Comparison of ENCODE assay signal across 17 cellular contexts in the genomic region with DNA sequence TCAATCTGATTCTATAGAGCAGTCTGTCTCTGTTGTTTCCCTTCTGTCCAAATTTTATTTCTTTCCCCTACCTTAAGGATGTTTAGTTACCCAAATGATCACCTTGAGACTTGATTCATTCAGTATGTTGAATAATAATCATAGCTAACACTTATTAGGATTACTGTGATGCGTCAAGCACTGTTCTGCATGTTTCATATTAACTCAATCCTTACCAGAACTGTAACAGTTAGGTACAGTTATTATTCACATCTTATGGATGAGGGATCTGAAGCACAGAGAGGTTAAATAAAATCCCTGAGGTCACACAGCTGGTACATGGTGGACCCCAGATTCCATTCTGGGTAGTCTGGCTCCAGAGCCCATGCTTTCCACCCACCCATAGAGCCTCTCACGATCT.
DNase-seq lines count a peak whose midpoint lies in the region; ATAC-seq and TF ChIP-seq lines count a peak whose summit lies in the region.
"Had no signal": no experiment of that assay in that cellular context is flagged by ENCODE, and none has a peak within 500 bp of the region (broad histone marks: within the 10 kb centered on the region; RNA-seq: fewer than 3 reads in every experiment).

No MANE protein-coding gene starts in this region.

- no peaks in the 10 kb centered on the region for H3K27me3 ChIP-seq in OCI-LY1 (ENCODE audit: insufficient read depth, low read length)
- no peaks in the 10 kb centered on the region for H3K27me3 ChIP-seq in right lobe of liver
- H3K27me3 ChIP-seq in tibial nerve: no peaks in the 10 kb centered on the region
- H3K27me3 ChIP-seq in thyroid gland: no peaks in the 10 kb centered on the region
- H3K27me3 ChIP-seq: cardiac muscle cell, neutrophil had no signal

- no peak for TF ChIP-seq POLR2A in right lobe of liver (IDR thresholded peaks at IDR 0.05)
- TF ChIP-seq POLR2A in tibial nerve (IDR thresholded peaks at IDR 0.05): no peak
- no peak for TF ChIP-seq POLR2A in thyroid gland (IDR thresholded peaks at IDR 0.05)

- H3K4me1 ChIP-seq in OCI-LY1 (ENCODE audit: insufficient read depth, low read length, severe bottlenecking) (peaks cover 39% of the 10 kb centered on the region), right lobe of liver (peaks cover 0 to 8% (median 0%) of the 10 kb centered on the region in 4 donors), tibial nerve (peaks cover 0 to 36% (median 5%) of the 10 kb centered on the region in 4 donors), thyroid gland (peaks cover 0 to 11% of the 10 kb centered on the region in 2 donors)

- TF ChIP-seq CTCF in OCI-LY1 (IDR thresholded peaks at IDR 0.05; ENCODE audit: low read length): no peak
- no peak for TF ChIP-seq CTCF in right lobe of liver (IDR thresholded peaks at IDR 0.05)
- TF ChIP-seq CTCF in tibial nerve (IDR thresholded peaks at IDR 0.05): no peak
- no peak for TF ChIP-seq CTCF in thyroid gland (IDR thresholded peaks at IDR 0.05)

- H3K27ac Mint-ChIP-seq in activated naive CD4-positive, alpha-beta T cell treated with anti-CD3 and anti-CD28 coated beads, Interleukin-2, amount 50 U/mL, for 72 hours: peak overlapping the region; percentile 75 to 91

- peak overlapping the region; percentile 53 for H3K4me2 ChIP-seq in OCI-LY1 (ENCODE audit: low read length)

- no peaks in the 10 kb centered on the region for H3K9me3 Mint-ChIP-seq in activated naive CD4-positive, alpha-beta T cell treated with anti-CD3 and anti-CD28 coated beads, Interleukin-2, amount 50 U/mL, for 72 hours
- H3K9me3 Mint-ChIP-seq: activated naive CD4-positive, alpha-beta T cell treated with anti-CD3 and anti-CD28 coated beads, Interleukin-2, amount 10 ng/mL, durations not matched to agents 7 days and 5 days had no signal

- 82% methylated on average over 2 of the region's 2 CpGs for WGBS in right lobe of liver (ENCODE audit: insufficient coverage, low coverage, low lambda C conversion rate, missing lambda C conversion rate)
- 48 to 54% methylated on average over 2 of the region's 2 CpGs for WGBS in tibial nerve, 2 donors
- WGBS in thyroid gland, 2 donors: 87 to 95% methylated on average over 2 of the region's 2 CpGs

- ATAC-seq in activated naive CD4-positive, alpha-beta T cell treated with anti-CD3 and anti-CD28 coated beads, Interleukin-2, amount 50 U/mL, for 72 hours: peak; percentile 63 to 83
- ATAC-seq in right lobe of liver: no peak

- intact Hi-C loops in right lobe of liver (cut with DNase I) (no loop called here), thyroid gland (cut with DNase I) (no loop called here)

- H3K36me3 Mint-ChIP-seq in activated naive CD4-positive, alpha-beta T cell treated with anti-CD3 and anti-CD28 coated beads, Interleukin-2, amount 50 U/mL, for 72 hours: peaks cover 0 to 4% of the 10 kb centered on the region in 2 donors

- H3K9me2 ChIP-seq in OCI-LY1 (ENCODE audit: low read depth, low read length): no peaks in the 10 kb centered on the region

- H3F3A ChIP-seq in OCI-LY1 (ENCODE audit: insufficient read depth, low read length): no peaks in the 10 kb centered on the region

- no peak for TF ChIP-seq EP300 in tibial nerve (IDR thresholded peaks at IDR 0.05)

- H3K4me3 ChIP-seq in OCI-LY1 (ENCODE audit: low read depth, low read length, poor library complexity, severe bottlenecking) (peak overlapping the region; percentile 25), right lobe of liver (no peak overlapping the region), tibial nerve (no peak overlapping the region), thyroid gland (replicated peaks in 1 of 3) (no peak overlapping the region)
- H3K4me3 ChIP-seq: cardiac muscle cell had no signal

- no peaks in the 10 kb centered on the region for H3K79me2 ChIP-seq in OCI-LY1 (ENCODE audit: insufficient read depth, low read length)

- no peak overlapping the region for H2AFZ ChIP-seq in OCI-LY1 (ENCODE audit: low read length)

- H3K9ac ChIP-seq in OCI-LY1 (ENCODE audit: low read length): peak overlapping the region; percentile 29; the same call in 1 of the 2 replicates

- no peaks in the 10 kb centered on the region for H3K36me3 ChIP-seq in OCI-LY1 (ENCODE audit: insufficient read depth, low read length)
- H3K36me3 ChIP-seq in right lobe of liver: no peaks in the 10 kb centered on the region
- peaks cover 0 to 23% (median 0%) of the 10 kb centered on the region in 3 donors for H3K36me3 ChIP-seq in tibial nerve
- H3K36me3 ChIP-seq in thyroid gland: no peaks in the 10 kb centered on the region

- no peaks in the 10 kb centered on the region for H4K20me1 ChIP-seq in OCI-LY1 (ENCODE audit: insufficient read depth, low read length)

- H3K9me3 ChIP-seq in OCI-LY1 (ENCODE audit: low read length) (no peaks in the 10 kb centered on the region), right lobe of liver (no peaks in the 10 kb centered on the region), tibial nerve (no peaks in the 10 kb centered on the region), thyroid gland (no peaks in the 10 kb centered on the region)
- H3K9me3 ChIP-seq: neutrophil had no signal

- no peak for DNase-seq in activated naive CD4-positive, alpha-beta T cell treated with anti-CD3 and anti-CD28 coated beads, Interleukin-2, amount 50 U/mL, for 72 hours (ENCODE audit: low spot score in 2 of 2)
- DNase-seq in activated naive CD4-positive, alpha-beta T cell treated with Interleukin-2 at 50 U/mL for 16 hours: no peak
- DNase-seq in right lobe of liver (no peak), tibial nerve (ENCODE audit: low spot score in 2 of 2) (no peak), epidermal melanocyte (ENCODE audit: insufficient read length, low spot score) (no peak), thyroid gland (no peak), middle frontal gyrus (ENCODE audit: extremely low spot score, low spot score) (no peak)
- DNase-seq: activated CD4-positive, alpha-beta T cell treated with anti-CD3 and anti-CD28 coated beads, Interleukin-2, amount 50 U/mL, for 1 hour; activated naive CD4-positive, alpha-beta T cell treated with anti-CD3 and anti-CD28 coated beads, Interleukin-2, amount 10 ng/mL, durations not matched to agents 7 days and 5 days; effector CD8-positive, alpha-beta T cell; mammary epithelial cell; NCI-H2107; stimulated activated CD4-positive, alpha-beta T cell treated with anti-CD3 and anti-CD28 coated beads, Interleukin-4, amount 100 ng/mL, for 4 hours; T-helper 9 cell had no signal

- H3K27ac ChIP-seq in OCI-LY1 (ENCODE audit: low read depth, low read length, poor library complexity, severe bottlenecking) (peak overlapping the region; percentile 50), right lobe of liver (peak overlapping the region in 2 of 3 donors; percentile 35 to 41), tibial nerve (peak overlapping the region in 3 of 4 donors; percentile 15 to 70 (median 42)), thyroid gland (no peak overlapping the region)
- H3K27ac ChIP-seq: cardiac muscle cell, neutrophil had no signal

Comparison
In these comparisons a context has a peak if more than half of its experiments do, and no peak if none do; other contexts are left out.
1. ATAC-seq: peak in activated naive CD4-positive, alpha-beta T cell treated with anti-CD3 and anti-CD28 coated beads, Interleukin-2, amount 50 U/mL, for 72 hours (2 of 2); none in right lobe of liver (0 of 4).
2. H3K27ac ChIP-seq: peak in OCI-LY1 (single experiment), right lobe of liver (2 of 3) and tibial nerve (3 of 4); none in thyroid gland (0 of 3).